10 cellular contexts compared by ENCODE assay signal in the genomic region with DNA sequence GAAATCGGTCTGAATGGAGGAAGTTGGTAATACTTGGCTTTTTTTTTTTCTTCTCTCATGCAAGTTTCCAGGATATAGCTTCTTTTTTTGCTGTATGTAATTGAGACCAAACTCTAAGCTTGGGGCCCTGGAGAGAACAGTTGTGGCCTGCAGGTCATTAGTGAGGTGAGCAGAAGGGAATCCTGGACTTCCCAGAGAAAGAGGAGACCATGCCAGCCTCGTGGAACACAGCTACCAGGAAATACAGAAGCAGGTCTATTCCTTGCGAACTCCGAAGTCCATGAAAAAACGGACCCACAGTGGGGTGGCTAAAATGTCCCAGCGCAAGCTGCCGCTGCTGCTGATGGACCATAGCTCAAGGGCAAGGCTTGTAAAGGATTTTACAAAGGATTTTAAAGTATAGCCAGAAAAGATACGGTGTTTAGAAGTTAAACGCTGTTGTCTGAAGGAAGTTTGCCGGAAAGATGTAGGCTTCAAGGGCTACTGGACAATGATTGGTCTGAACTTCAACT.
DNase-seq lines count a peak whose midpoint lies in the region; ATAC-seq and TF ChIP-seq lines count a peak whose summit lies in the region.
"Had no signal": no experiment of that assay in that cellular context is flagged by ENCODE, and none has a peak within 500 bp of the region (broad histone marks: within the 10 kb centered on the region; RNA-seq: fewer than 3 reads in every experiment).

No MANE protein-coding gene starts in this region.

- H3K36me3 ChIP-seq in brain microvascular endothelial cell (replicated peaks): no peaks in the 10 kb centered on the region
- H3K36me3 ChIP-seq: SJSA1 had no signal

- peak overlapping the region; percentile 87 to 96 for H3K4me3 Mint-ChIP-seq in CD14-positive monocyte
- peak overlapping the region; percentile 64 to 66 for H3K4me3 Mint-ChIP-seq in effector memory CD8-positive, alpha-beta T cell
- peak overlapping the region; percentile 31 to 56 (median 56) for H3K4me3 Mint-ChIP-seq in nephron

- H3K27me3 Mint-ChIP-seq in CD14-positive monocyte (ENCODE audit: low read depth in 3 of 3): no peaks in the 10 kb centered on the region
- H3K27me3 Mint-ChIP-seq in effector memory CD8-positive, alpha-beta T cell: no peaks in the 10 kb centered on the region
- H3K27me3 Mint-ChIP-seq in nephron (ENCODE audit: low read depth): no peaks in the 10 kb centered on the region

- TF ChIP-seq CTCF in CD14-positive monocyte (IDR thresholded peaks at IDR 0.05) (no peak), HL-60 (IDR thresholded peaks at IDR 0.05; ENCODE audit: insufficient read depth, low read length) (no peak), nephron (IDR thresholded peaks at IDR 0.05; ENCODE audit: unreplicated experiment in 3 of 3) (no peak), brain microvascular endothelial cell (IDR thresholded peaks at IDR 0.05; ENCODE audit: low read depth, low read length, missing control alignments) (no peak)

- peak overlapping the region; percentile 44 for H3K27ac ChIP-seq in HL-60 (replicated peaks)
- no peak overlapping the region for H3K27ac ChIP-seq in brain microvascular endothelial cell
- H3K27ac ChIP-seq: SJSA1 had no signal

- H3K27me3 ChIP-seq in HL-60 (ENCODE audit: insufficient read depth, poor library complexity, severe bottlenecking) (no peaks in the 10 kb centered on the region), brain microvascular endothelial cell (replicated peaks) (no peaks in the 10 kb centered on the region)
- H3K27me3 ChIP-seq: SJSA1, testis had no signal

- DNase-seq in CD14-positive monocyte (ENCODE audit: low spot score): no peak
- DNase-seq in HL-60 (ENCODE audit: low read depth in 1 of 2, low spot score in 1 of 2): no peak
- no peak for DNase-seq in effector memory CD8-positive, alpha-beta T cell
- no peak for DNase-seq in activated gamma-delta T cell treated with Interleukin-2 at 50 U/mL for 16 hours
- DNase-seq in brain microvascular endothelial cell: no peak

- H3K4me1 Mint-ChIP-seq in CD14-positive monocyte (peaks cover 71% of the 10 kb centered on the region), nephron (peaks cover 51% of the 10 kb centered on the region)
- peaks cover 41 to 80% of the 10 kb centered on the region in 2 donors for H3K4me1 Mint-ChIP-seq in effector memory CD8-positive, alpha-beta T cell (ENCODE audit: low read depth in 2 of 2)

- no peak for ATAC-seq in effector memory CD8-positive, alpha-beta T cell (replicated peaks)
- no peak for ATAC-seq in HG02852 (IDR thresholded peaks at IDR 0.05; ENCODE audit: unreplicated experiment)
- no peak for ATAC-seq in HG03196 (IDR thresholded peaks at IDR 0.05; ENCODE audit: unreplicated experiment)

- H3K4me3 ChIP-seq in HL-60 (replicated peaks; ENCODE audit: insufficient read depth, low read length) (no peak overlapping the region), brain microvascular endothelial cell (ENCODE audit: low read depth, low read length) (no peak overlapping the region)
- H3K4me3 ChIP-seq: SJSA1, testis had no signal

- peak overlapping the region; percentile 88 to 97 (median 94) for H3K27ac Mint-ChIP-seq in CD14-positive monocyte
- peak overlapping the region; percentile 88 to 92 for H3K27ac Mint-ChIP-seq in effector memory CD8-positive, alpha-beta T cell
- H3K27ac Mint-ChIP-seq in nephron: peak overlapping the region; percentile 73 to 88 (median 83)

- intact Hi-C loops in CD14-positive monocyte (cut with micrococcal nuclease): no loop called here

- in situ Hi-C loops in brain microvascular endothelial cell (cut with HindIII; ENCODE audit: low pct_ligation_motif_present, low sequenced_read_pairs): no loop called here

- H3K9me3 Mint-ChIP-seq in CD14-positive monocyte (peaks cover 0 to 4% (median 0%) of the 10 kb centered on the region in 7 donors), nephron (no peaks in the 10 kb centered on the region)
- H3K9me3 Mint-ChIP-seq in effector memory CD8-positive, alpha-beta T cell: no peaks in the 10 kb centered on the region

- H3K36me3 Mint-ChIP-seq in CD14-positive monocyte (peaks cover 15 to 22% of the 10 kb centered on the region in 2 donors), nephron (ENCODE audit: low read depth) (no peaks in the 10 kb centered on the region)
- H3K36me3 Mint-ChIP-seq in effector memory CD8-positive, alpha-beta T cell (ENCODE audit: insufficient read depth): peaks cover 3% of the 10 kb centered on the region
